Comparison of ENCODE assay signal across 1 cellular context in the genomic region with DNA sequence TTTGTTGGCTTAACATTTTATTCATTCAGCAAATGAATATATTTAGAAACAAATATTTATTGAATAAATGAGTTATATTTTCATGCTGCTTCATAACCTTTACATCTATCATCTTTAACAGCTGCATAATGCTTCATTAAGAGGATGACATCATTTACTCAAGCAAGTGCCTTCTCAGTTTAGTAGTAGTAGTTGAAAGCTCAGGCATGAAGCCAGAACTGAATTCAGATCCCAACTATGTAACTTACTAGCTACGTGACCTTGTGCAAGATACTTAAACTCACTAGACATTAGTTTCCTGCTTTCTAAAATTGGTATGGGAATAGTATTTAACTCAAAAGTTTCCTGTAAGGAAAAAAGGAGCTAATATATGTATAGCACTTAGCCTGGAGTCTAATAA.
TF ChIP-seq lines count a peak whose summit lies in the region.

No MANE protein-coding gene starts in this region.

TF ChIP-seq in K562, 482 proteins besides CTCF, POLR2A, EP300 and RAD21 (continued from another document):
- no peak for TF ChIP-seq MNT (conservative IDR thresholded peaks at IDR 0.05)
